Comparison of ENCODE assay signal across 10 cellular contexts in genomic region chr7:145909956-145910611, GRCh38.
A peak's percentile ranks its signal among the peaks of the same experiment; 100 is the strongest.
DNase-seq lines count a peak whose midpoint lies in the region; ATAC-seq lines count a peak whose summit lies in the region.
"Had no signal": no experiment of that assay in that cellular context is flagged by ENCODE, and none has a peak within 500 bp of the region (broad histone marks: within the 10 kb centered on the region; RNA-seq: fewer than 3 reads in every experiment).

No MANE protein-coding gene starts in this region.

- DNase-seq in brain pericyte (ENCODE audit: low read depth, low spot score): peak; percentile 37
- DNase-seq in activated CD4-positive, alpha-beta T cell treated with anti-CD3 and anti-CD28 coated beads for 48 hours: no peak
- DNase-seq in Ammon's horn (ENCODE audit: low spot score): no peak
- DNase-seq in AML-193 (lab: John Stamatoyannopoulos, UW): no peak
- DNase-seq: anterior cingulate cortex, PC-9 had no signal

- peak; percentile 85 for ATAC-seq in GM18502 (IDR thresholded peaks at IDR 0.05; ENCODE audit: poor library complexity, unreplicated experiment)
- ATAC-seq in GM21786 (IDR thresholded peaks at IDR 0.05; ENCODE audit: unreplicated experiment): peak; percentile 81
- ATAC-seq in HG03520 (IDR thresholded peaks at IDR 0.05; ENCODE audit: unreplicated experiment): peak; percentile 72
- ATAC-seq in activated CD4-positive, CD25-positive, alpha-beta regulatory T cell treated with anti-CD3 and anti-CD28 coated beads, Interleukin-2, amount 50 U/mL, for 24 hours: no peak

Comparison
In these comparisons a context has a peak if more than half of its experiments do, and no peak if none do; other contexts are left out.
1. ATAC-seq: peak in GM18502 (single experiment), GM21786 (single experiment) and HG03520 (single experiment); none in activated CD4-positive, CD25-positive, alpha-beta regulatory T cell treated with anti-CD3 and anti-CD28 coated beads, Interleukin-2, amount 50 U/mL, for 24 hours (0 of 2).